1 cellular context compared by ENCODE assay signal in the genomic region with DNA sequence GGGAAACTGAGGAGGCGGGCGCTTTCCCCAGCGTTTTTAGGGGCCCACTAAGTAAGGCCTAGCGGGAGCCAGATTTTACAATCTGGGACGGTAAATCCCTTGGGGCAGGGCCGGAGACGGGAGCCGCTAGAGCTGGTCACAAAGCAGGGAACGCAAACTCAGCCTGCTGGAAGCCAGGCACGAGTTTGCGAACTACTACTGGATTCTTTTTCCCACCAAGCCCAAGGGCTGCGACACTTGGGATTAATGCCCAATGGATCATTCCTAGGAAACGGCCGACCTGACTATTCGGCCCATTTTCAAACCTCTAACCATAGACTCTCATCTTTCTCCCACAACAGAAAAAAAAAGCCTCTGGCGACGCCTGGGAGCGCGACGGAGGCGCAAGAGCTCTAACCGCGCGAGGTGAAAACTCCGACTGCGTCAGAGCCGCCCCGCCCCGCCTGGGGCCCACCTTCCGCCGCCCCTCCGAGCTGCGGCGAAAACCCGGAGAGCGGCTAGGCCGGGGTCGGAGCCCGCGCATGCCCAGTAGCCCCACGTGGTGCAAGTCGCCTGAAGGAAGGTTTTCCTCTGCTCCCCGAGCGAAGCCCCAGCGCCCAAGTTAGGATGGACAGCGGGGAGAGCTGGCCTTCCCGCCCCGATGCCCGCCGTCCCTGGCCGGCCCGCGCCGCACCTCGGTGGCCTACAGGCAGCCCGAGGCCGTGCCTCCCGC.
TF ChIP-seq lines count a peak whose summit lies in the region.

No MANE protein-coding gene starts in this region.

TF ChIP-seq in K562, 482 proteins besides CTCF, POLR2A, EP300 and RAD21 (continued from another document and continues in another):
- TF ChIP-seq, protein P1, sequence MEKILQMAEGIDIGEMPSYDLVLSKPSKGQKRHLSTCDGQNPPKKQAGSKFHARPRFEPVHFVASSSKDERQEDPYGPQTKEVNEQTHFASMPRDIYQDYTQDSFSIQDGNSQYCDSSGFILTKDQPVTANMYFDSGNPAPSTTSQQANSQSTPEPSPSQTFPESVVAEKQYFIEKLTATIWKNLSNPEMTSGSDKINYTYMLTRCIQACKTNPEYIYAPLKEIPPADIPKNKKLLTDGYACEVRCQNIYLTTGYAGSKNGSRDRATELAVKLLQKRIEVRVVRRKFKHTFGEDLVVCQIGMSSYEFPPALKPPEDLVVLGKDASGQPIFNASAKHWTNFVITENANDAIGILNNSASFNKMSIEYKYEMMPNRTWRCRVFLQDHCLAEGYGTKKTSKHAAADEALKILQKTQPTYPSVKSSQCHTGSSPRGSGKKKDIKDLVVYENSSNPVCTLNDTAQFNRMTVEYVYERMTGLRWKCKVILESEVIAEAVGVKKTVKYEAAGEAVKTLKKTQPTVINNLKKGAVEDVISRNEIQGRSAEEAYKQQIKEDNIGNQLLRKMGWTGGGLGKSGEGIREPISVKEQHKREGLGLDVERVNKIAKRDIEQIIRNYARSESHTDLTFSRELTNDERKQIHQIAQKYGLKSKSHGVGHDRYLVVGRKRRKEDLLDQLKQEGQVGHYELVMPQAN (IDR thresholded peaks at IDR 0.05; ENCODE audit: borderline replicate concordance) = no peak; the same call in 1 of the 2 replicates
- TF ChIP-seq ZNF282 (CRISPR knock-in tag; IDR thresholded peaks at IDR 0.05) (peak; percentile 80; the same call in 1 of the 2 replicates), MAZ (CRISPR knock-in tag; conservative IDR thresholded peaks at IDR 0.05 in 1 of 2, IDR thresholded peaks at IDR 0.05 in 1 of 2) (peak; percentile 95 to 97), HDAC1 (IDR thresholded peaks at IDR 0.05) (peak in 1 of 2 experiments; percentile 80; a peak in 2 of 4 replicates), ADNP (tag; IDR thresholded peaks at IDR 0.05) (no peak), SLC30A9 (CRISPR knock-in tag; IDR thresholded peaks at IDR 0.05) (no peak), BHLHE40 (IDR thresholded peaks at IDR 0.05; ENCODE audit: low read length) (no peak), ZZZ3 (IDR thresholded peaks at IDR 0.05) (no peak), TCF7 (IDR thresholded peaks at IDR 0.05; ENCODE audit: borderline replicate concordance) (peak; percentile 60), RBM14 (IDR thresholded peaks at IDR 0.05; ENCODE audit: borderline replicate concordance, insufficient read depth, low read depth, low read length) (no peak), POLR2B (IDR thresholded peaks at IDR 0.05; ENCODE audit: low read depth, partially characterized antibody) (peak; percentile 71), ZNF551 (CRISPR knock-in tag; IDR thresholded peaks at IDR 0.05) (no peak), ARID1B (IDR thresholded peaks at IDR 0.05) (peak; percentile 16), CXXC5 (CRISPR knock-in tag; IDR thresholded peaks at IDR 0.05) (no peak; the same call in 1 of the 2 replicates), DACH1 (IDR thresholded peaks at IDR 0.05; ENCODE audit: partially characterized antibody) (peak; percentile 17), DMBX1 (CRISPR knock-in tag; IDR thresholded peaks at IDR 0.05; ENCODE audit: borderline replicate concordance) (peak; percentile 16; the same call in 1 of the 2 replicates), XRCC5 (IDR thresholded peaks at IDR 0.05; ENCODE audit: low read depth, low read length) (peak; percentile 49), SRSF1 (IDR thresholded peaks at IDR 0.05; ENCODE audit: low read depth, low read length) (peak; percentile 62; the same call in 1 of the 2 replicates), SUPT5H (IDR thresholded peaks at IDR 0.05) (peak; percentile 4), GTF2A2 (tag; IDR thresholded peaks at IDR 0.05) (no peak), IFI16 (CRISPR knock-in tag; IDR thresholded peaks at IDR 0.05) (no peak), L3MBTL2 (IDR thresholded peaks at IDR 0.05) (peak; percentile 97), ATF7 (IDR thresholded peaks at IDR 0.05) (peak; percentile 79), FOXM1 (IDR thresholded peaks at IDR 0.05; ENCODE audit: low read depth) (peak; percentile 83), FOXM1 (CRISPR knock-in tag; IDR thresholded peaks at IDR 0.05; ENCODE audit: low read depth) (peak; percentile 86), TRIM28 (IDR thresholded peaks at IDR 0.05) (no peak; the same call in 1 of the 2 replicates), ZSCAN32 (CRISPR knock-in tag; IDR thresholded peaks at IDR 0.05) (0 out of 2 replicates have a peak, but pooled peaks have one; percentile 65), RBM34 (IDR thresholded peaks at IDR 0.05; ENCODE audit: borderline replicate concordance, insufficient read depth, low read length) (peak; percentile 63; the same call in 1 of the 2 replicates), ATF1 (CRISPR knock-in tag; IDR thresholded peaks at IDR 0.05) (0 out of 2 replicates have a peak, but pooled peaks have one; percentile 42), ATF1 (tag; IDR thresholded peaks at IDR 0.05) (peak; percentile 92), ZNF274 (IDR thresholded peaks at IDR 0.05; ENCODE audit: borderline replicate concordance, low read depth, low read length) (peak; percentile 40; the same call in 1 of the 2 replicates), ZNF785 (CRISPR knock-in tag; IDR thresholded peaks at IDR 0.05) (no peak)
- TF ChIP-seq, protein P2, sequence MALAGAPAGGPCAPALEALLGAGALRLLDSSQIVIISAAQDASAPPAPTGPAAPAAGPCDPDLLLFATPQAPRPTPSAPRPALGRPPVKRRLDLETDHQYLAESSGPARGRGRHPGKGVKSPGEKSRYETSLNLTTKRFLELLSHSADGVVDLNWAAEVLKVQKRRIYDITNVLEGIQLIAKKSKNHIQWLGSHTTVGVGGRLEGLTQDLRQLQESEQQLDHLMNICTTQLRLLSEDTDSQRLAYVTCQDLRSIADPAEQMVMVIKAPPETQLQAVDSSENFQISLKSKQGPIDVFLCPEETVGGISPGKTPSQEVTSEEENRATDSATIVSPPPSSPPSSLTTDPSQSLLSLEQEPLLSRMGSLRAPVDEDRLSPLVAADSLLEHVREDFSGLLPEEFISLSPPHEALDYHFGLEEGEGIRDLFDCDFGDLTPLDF (CRISPR knock-in tag; IDR thresholded peaks at IDR 0.05) = no peak
- TF ChIP-seq, protein P3, sequence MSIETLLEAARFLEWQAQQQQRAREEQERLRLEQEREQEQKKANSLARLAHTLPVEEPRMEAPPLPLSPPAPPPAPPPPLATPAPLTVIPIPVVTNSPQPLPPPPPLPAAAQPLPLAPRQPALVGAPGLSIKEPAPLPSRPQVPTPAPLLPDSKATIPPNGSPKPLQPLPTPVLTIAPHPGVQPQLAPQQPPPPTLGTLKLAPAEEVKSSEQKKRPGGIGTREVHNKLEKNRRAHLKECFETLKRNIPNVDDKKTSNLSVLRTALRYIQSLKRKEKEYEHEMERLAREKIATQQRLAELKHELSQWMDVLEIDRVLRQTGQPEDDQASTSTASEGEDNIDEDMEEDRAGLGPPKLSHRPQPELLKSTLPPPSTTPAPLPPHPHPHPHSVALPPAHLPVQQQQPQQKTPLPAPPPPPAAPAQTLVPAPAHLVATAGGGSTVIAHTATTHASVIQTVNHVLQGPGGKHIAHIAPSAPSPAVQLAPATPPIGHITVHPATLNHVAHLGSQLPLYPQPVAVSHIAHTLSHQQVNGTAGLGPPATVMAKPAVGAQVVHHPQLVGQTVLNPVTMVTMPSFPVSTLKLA (conservative IDR thresholded peaks at IDR 0.05) = peak; percentile 95 to 98
- TF ChIP-seq, protein P4, sequence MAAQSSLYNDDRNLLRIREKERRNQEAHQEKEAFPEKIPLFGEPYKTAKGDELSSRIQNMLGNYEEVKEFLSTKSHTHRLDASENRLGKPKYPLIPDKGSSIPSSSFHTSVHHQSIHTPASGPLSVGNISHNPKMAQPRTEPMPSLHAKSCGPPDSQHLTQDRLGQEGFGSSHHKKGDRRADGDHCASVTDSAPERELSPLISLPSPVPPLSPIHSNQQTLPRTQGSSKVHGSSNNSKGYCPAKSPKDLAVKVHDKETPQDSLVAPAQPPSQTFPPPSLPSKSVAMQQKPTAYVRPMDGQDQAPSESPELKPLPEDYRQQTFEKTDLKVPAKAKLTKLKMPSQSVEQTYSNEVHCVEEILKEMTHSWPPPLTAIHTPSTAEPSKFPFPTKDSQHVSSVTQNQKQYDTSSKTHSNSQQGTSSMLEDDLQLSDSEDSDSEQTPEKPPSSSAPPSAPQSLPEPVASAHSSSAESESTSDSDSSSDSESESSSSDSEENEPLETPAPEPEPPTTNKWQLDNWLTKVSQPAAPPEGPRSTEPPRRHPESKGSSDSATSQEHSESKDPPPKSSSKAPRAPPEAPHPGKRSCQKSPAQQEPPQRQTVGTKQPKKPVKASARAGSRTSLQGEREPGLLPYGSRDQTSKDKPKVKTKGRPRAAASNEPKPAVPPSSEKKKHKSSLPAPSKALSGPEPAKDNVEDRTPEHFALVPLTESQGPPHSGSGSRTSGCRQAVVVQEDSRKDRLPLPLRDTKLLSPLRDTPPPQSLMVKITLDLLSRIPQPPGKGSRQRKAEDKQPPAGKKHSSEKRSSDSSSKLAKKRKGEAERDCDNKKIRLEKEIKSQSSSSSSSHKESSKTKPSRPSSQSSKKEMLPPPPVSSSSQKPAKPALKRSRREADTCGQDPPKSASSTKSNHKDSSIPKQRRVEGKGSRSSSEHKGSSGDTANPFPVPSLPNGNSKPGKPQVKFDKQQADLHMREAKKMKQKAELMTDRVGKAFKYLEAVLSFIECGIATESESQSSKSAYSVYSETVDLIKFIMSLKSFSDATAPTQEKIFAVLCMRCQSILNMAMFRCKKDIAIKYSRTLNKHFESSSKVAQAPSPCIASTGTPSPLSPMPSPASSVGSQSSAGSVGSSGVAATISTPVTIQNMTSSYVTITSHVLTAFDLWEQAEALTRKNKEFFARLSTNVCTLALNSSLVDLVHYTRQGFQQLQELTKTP (IDR thresholded peaks at IDR 0.05; ENCODE audit: low read depth in 1 of 2, partially characterized antibody in 2 of 2) = peak; percentile 43 to 76
- TF ChIP-seq, protein P5, sequence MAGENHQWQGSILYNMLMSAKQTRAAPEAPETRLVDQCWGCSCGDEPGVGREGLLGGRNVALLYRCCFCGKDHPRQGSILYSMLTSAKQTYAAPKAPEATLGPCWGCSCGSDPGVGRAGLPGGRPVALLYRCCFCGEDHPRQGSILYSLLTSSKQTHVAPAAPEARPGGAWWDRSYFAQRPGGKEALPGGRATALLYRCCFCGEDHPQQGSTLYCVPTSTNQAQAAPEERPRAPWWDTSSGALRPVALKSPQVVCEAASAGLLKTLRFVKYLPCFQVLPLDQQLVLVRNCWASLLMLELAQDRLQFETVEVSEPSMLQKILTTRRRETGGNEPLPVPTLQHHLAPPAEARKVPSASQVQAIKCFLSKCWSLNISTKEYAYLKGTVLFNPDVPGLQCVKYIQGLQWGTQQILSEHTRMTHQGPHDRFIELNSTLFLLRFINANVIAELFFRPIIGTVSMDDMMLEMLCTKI (IDR thresholded peaks at IDR 0.05; ENCODE audit: partially characterized antibody) = no peak
- TF ChIP-seq, protein P6, sequence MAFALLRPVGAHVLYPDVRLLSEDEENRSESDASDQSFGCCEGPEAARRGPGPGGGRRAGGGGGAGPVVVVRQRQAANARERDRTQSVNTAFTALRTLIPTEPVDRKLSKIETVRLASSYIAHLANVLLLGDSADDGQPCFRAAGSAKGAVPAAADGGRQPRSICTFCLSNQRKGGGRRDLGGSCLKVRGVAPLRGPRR (CRISPR knock-in tag; IDR thresholded peaks at IDR 0.05) = peak; percentile 37; the same call in 1 of the 2 replicates
- TF ChIP-seq, protein P7, sequence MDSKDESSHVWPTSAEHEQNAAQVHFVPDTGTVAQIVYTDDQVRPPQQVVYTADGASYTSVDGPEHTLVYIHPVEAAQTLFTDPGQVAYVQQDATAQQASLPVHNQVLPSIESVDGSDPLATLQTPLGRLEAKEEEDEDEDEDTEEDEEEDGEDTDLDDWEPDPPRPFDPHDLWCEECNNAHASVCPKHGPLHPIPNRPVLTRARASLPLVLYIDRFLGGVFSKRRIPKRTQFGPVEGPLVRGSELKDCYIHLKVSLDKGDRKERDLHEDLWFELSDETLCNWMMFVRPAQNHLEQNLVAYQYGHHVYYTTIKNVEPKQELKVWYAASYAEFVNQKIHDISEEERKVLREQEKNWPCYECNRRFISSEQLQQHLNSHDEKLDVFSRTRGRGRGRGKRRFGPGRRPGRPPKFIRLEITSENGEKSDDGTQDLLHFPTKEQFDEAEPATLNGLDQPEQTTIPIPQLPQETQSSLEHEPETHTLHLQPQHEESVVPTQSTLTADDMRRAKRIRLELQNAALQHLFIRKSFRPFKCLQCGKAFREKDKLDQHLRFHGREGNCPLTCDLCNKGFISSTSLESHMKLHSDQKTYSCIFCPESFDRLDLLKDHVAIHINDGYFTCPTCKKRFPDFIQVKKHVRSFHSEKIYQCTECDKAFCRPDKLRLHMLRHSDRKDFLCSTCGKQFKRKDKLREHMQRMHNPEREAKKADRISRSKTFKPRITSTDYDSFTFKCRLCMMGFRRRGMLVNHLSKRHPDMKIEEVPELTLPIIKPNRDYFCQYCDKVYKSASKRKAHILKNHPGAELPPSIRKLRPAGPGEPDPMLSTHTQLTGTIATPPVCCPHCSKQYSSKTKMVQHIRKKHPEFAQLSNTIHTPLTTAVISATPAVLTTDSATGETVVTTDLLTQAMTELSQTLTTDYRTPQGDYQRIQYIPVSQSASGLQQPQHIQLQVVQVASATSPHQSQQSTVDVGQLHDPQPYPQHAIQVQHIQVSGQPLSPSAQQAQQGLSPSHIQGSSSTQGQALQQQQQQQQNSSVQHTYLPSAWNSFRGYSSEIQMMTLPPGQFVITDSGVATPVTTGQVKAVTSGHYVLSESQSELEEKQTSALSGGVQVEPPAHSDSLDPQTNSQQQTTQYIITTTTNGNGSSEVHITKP (IDR thresholded peaks at IDR 0.05; ENCODE audit: partially characterized antibody) = peak; percentile 34
- TF ChIP-seq, protein P8, sequence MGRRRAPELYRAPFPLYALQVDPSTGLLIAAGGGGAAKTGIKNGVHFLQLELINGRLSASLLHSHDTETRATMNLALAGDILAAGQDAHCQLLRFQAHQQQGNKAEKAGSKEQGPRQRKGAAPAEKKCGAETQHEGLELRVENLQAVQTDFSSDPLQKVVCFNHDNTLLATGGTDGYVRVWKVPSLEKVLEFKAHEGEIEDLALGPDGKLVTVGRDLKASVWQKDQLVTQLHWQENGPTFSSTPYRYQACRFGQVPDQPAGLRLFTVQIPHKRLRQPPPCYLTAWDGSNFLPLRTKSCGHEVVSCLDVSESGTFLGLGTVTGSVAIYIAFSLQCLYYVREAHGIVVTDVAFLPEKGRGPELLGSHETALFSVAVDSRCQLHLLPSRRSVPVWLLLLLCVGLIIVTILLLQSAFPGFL (CRISPR knock-in tag; IDR thresholded peaks at IDR 0.05) = peak; percentile 69; the same call in 1 of the 2 replicates
